In genomic region chr15:90320062-90320884, GRCh38 we compare ENCODE assay signal across 8 cellular contexts. TPM values are rescaled to one million over a fixed set of nuclear protein-coding genes. Genes with fewer than 3 reads are reported as not detected.
DNase-seq lines count a peak whose midpoint lies in the region; ATAC-seq and TF ChIP-seq lines count a peak whose summit lies in the region.

No MANE protein-coding gene starts in this region.

- intact Hi-C loops in OCI-LY7 (cut with micrococcal nuclease; ENCODE audit: unreplicated experiment) = loop anchor here (1.0 to 10.0 kb wide), 6 partner anchors 162 to 755 kb away; no protein-coding TSS in a partner anchor

- H3K27me3 ChIP-seq in BLaER1 (no peaks in the 10 kb centered on the region), esophagus (ENCODE audit: control insufficient read depth in 1 of 2, insufficient read depth in 2 of 2, low read length in 2 of 2) (no peaks in the 10 kb centered on the region), mucosa of rectum (ENCODE audit: control insufficient read depth in 2 of 2, insufficient read depth in 2 of 2, low read length in 2 of 2) (no peaks in the 10 kb centered on the region)

- no peaks in the 10 kb centered on the region for H3K36me3 ChIP-seq in BLaER1
- H3K36me3 ChIP-seq in OCI-LY7 (ENCODE audit: insufficient read depth, low read length) = no peaks in the 10 kb centered on the region
- no peaks in the 10 kb centered on the region for H3K36me3 ChIP-seq in esophagus (ENCODE audit: control insufficient read depth in 2 of 2, insufficient read depth in 2 of 2, low read length in 1 of 2)
- no peaks in the 10 kb centered on the region for H3K36me3 ChIP-seq in mucosa of rectum (ENCODE audit: control insufficient read depth in 2 of 2, insufficient read depth in 2 of 2, low read length in 2 of 2)

- peaks cover 11% of the 10 kb centered on the region; the same call in 1 of the 2 replicates for H3K4me1 ChIP-seq in BLaER1
- H3K4me1 ChIP-seq in OCI-LY7 (ENCODE audit: insufficient read depth, low read length, poor library complexity, severe bottlenecking) = peaks cover 3% of the 10 kb centered on the region
- no peaks in the 10 kb centered on the region for H3K4me1 ChIP-seq in esophagus (ENCODE audit: control insufficient read depth in 2 of 2, insufficient read depth in 2 of 2, low read length in 1 of 2)
- H3K4me1 ChIP-seq in mucosa of rectum (ENCODE audit: control insufficient read depth in 2 of 2, insufficient read depth in 2 of 2, low read length in 2 of 2) = peaks cover 2 to 15% of the 10 kb centered on the region in 2 donors

- peak; percentile 97 for TF ChIP-seq RAD21 in Ishikawa (IDR thresholded peaks at IDR 0.05; ENCODE audit: low read depth)

- DNase-seq in OCI-LY7 (ENCODE audit: low spot score) = peak; percentile 84
- peak; percentile 58 for DNase-seq in activated CD8-positive, alpha-beta memory T cell treated with anti-CD3 and anti-CD28 coated beads, Interleukin-2, amount 50 U/mL, for 4 hours
- DNase-seq in stimulated activated CD8-positive, alpha-beta memory T cell treated with anti-CD3 and anti-CD28 coated beads, Interleukin-4, amount 100 ng/mL, for 4 hours (ENCODE audit: low read depth in 2 of 2, low spot score in 1 of 2) = peak; percentile 18 to 20

- TF ChIP-seq EP300 in Ishikawa (IDR thresholded peaks at IDR 0.05; ENCODE audit: borderline replicate concordance) = no peak

- CTCF ChIA-PET in OCI-LY7 (lab: Charles Lee; ENCODE audit: unreplicated experiment) = interaction anchor here (0.6 to 3.2 kb wide), 10 partner anchors 13 to 614 kb away, joined by 3 to 23 read pairs (median 4); partner anchors contain the start of genes IQGAP1 and UNC45A

- H3K4me2 ChIP-seq in BLaER1 (peak overlapping the region; percentile 62), OCI-LY7 (ENCODE audit: low read length) (peak overlapping the region; percentile 50)

- H3K9ac ChIP-seq in BLaER1 (no peak overlapping the region), mucosa of rectum (ENCODE audit: low read depth in 1 of 2, low read length in 2 of 2) (peak overlapping the region in 1 of 2 donors; percentile 67)

- no peaks in the 10 kb centered on the region for H3K9me2 ChIP-seq in OCI-LY7 (ENCODE audit: insufficient read depth, low read length)

- no TSS peak for BruUV-seq in OCI-LY7 (replicated peaks; lab: Mats Ljungman, UMichigan)

- WGBS in esophagus, 2 donors = 8 to 14% methylated on average over 17 of the region's 17 CpGs

- peak; percentile 83 for ATAC-seq in GM19452 (IDR thresholded peaks at IDR 0.05; ENCODE audit: unreplicated experiment)

- H3K9me3 ChIP-seq in BLaER1 (no peaks in the 10 kb centered on the region), OCI-LY7 (ENCODE audit: low read length) (no peaks in the 10 kb centered on the region), esophagus (ENCODE audit: control insufficient read depth in 2 of 2, insufficient read depth in 1 of 2, low read depth in 1 of 2, low read length in 1 of 2) (no peaks in the 10 kb centered on the region), mucosa of rectum (ENCODE audit: control insufficient read depth in 2 of 2, low read length in 2 of 2) (no peaks in the 10 kb centered on the region)

- H3K79me2 ChIP-seq in OCI-LY7 (ENCODE audit: insufficient read depth, low read depth, low read length) = no peaks in the 10 kb centered on the region

- H4K20me1 ChIP-seq in BLaER1 (no peaks in the 10 kb centered on the region), OCI-LY7 (ENCODE audit: insufficient read depth, low read length) (no peaks in the 10 kb centered on the region)

- H2AFZ ChIP-seq in OCI-LY7 (ENCODE audit: low read length) = peak overlapping the region; percentile 46; the same call in 1 of the 2 replicates

- H3K4me3 ChIP-seq in BLaER1 (no peak overlapping the region), OCI-LY7 (ENCODE audit: low read depth, low read length, poor library complexity, severe bottlenecking) (no peak overlapping the region), esophagus (ENCODE audit: low read depth in 1 of 2, low read length in 2 of 2) (peak overlapping the region in 1 of 2 donors; percentile 26), mucosa of rectum (ENCODE audit: low read length in 2 of 2) (peak overlapping the region; percentile 3 to 46)

- H3K27ac ChIP-seq in BLaER1 (no peak overlapping the region), OCI-LY7 (ENCODE audit: low read depth, low read length, poor library complexity, severe bottlenecking) (no peak overlapping the region), esophagus (ENCODE audit: low read depth in 2 of 2, low read length in 1 of 2) (peak overlapping the region; percentile 63 to 82), mucosa of rectum (ENCODE audit: low read depth in 2 of 2, low read length in 2 of 2) (peak overlapping the region; percentile 9 to 56)

- POLR2A ChIA-PET in OCI-LY7 (lab: Charles Lee) = interaction anchor here (0.6 to 1.7 kb wide), 3 partner anchors 13 to 147 kb away, joined by 4 to 5 read pairs (median 4); no protein-coding TSS in a partner anchor

- peak; percentile 99 for TF ChIP-seq CTCF in OCI-LY7 (conservative IDR thresholded peaks at IDR 0.05; ENCODE audit: low read length)

TF ChIP-seq in Ishikawa, 13 proteins besides CTCF, POLR2A, EP300 and RAD21:
- TF ChIP-seq, protein P1, sequence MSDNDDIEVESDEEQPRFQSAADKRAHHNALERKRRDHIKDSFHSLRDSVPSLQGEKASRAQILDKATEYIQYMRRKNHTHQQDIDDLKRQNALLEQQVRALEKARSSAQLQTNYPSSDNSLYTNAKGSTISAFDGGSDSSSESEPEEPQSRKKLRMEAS (IDR thresholded peaks at IDR 0.05) = peak; percentile 20; the same call in 1 of the 2 replicates
- no peak for TF ChIP-seq CEBPB (IDR thresholded peaks at IDR 0.05)
- no peak for TF ChIP-seq TAF1 (IDR thresholded peaks at IDR 0.05; ENCODE audit: low read depth)
- TF ChIP-seq ZBTB7A (IDR thresholded peaks at IDR 0.05; ENCODE audit: low read depth) = no peak
- no peak for TF ChIP-seq TCF12 (IDR thresholded peaks at IDR 0.05; ENCODE audit: low read depth)
- peak; percentile 38; the same call in 1 of the 2 replicates for TF ChIP-seq NFIC (IDR thresholded peaks at IDR 0.05)
- TF ChIP-seq YY1 (IDR thresholded peaks at IDR 0.05; ENCODE audit: low read depth) = no peak
- no peak for TF ChIP-seq USF1 (IDR thresholded peaks at IDR 0.05)
- TF ChIP-seq TEAD4 (IDR thresholded peaks at IDR 0.05) = no peak

RNA-seq across cellular contexts. Expression of gene ZNF774, which starts 31.8 kb away (rescaled TPM):
- 0.49 and 1.2 TPM in 2 replicates for total RNA-seq in OCI-LY7 (2014; rRNA removed; shearing (Covaris generic))
- total RNA-seq in OCI-LY7 (2022) = 1.3 and 1.6 TPM in 2 replicates
- 1 to 10 TPM in 1 of 2 donors, under 1 TPM in 1; 0.80 to 1.5 TPM for polyA plus RNA-seq in esophagus

RNA-seq across cellular contexts. Expression of gene NGRN, which starts 54.8 kb away (rescaled TPM):
- 65.0 and 72.8 TPM in 2 replicates for total RNA-seq in OCI-LY7 (2014; rRNA removed; shearing (Covaris generic))
- 40.0 and 44.4 TPM in 2 replicates for total RNA-seq in OCI-LY7 (2022)
- polyA plus RNA-seq in esophagus = 10 to 100 TPM; 25.7 to 36.6 TPM

Comparison
In these comparisons a context has a peak if more than half of its experiments do, and no peak if none do; other contexts are left out.
1. H3K27ac ChIP-seq: peak in esophagus (2 of 2) and mucosa of rectum (2 of 2); none in BLaER1 (single experiment) and OCI-LY7 (single experiment).
2. H3K4me3 ChIP-seq: peak in mucosa of rectum (2 of 2); none in BLaER1 (single experiment) and OCI-LY7 (single experiment).
3. DNase-seq: peak in every context shown above with its lines; median percentile 84 in OCI-LY7; 58 in activated CD8-positive, alpha-beta memory T cell treated with anti-CD3 and anti-CD28 coated beads, Interleukin-2, amount 50 U/mL, for 4 hours; 19 in stimulated activated CD8-positive, alpha-beta memory T cell treated with anti-CD3 and anti-CD28 coated beads, Interleukin-4, amount 100 ng/mL, for 4 hours.